Comparison of ENCODE assay signal across 21 cellular contexts in the genomic region with DNA sequence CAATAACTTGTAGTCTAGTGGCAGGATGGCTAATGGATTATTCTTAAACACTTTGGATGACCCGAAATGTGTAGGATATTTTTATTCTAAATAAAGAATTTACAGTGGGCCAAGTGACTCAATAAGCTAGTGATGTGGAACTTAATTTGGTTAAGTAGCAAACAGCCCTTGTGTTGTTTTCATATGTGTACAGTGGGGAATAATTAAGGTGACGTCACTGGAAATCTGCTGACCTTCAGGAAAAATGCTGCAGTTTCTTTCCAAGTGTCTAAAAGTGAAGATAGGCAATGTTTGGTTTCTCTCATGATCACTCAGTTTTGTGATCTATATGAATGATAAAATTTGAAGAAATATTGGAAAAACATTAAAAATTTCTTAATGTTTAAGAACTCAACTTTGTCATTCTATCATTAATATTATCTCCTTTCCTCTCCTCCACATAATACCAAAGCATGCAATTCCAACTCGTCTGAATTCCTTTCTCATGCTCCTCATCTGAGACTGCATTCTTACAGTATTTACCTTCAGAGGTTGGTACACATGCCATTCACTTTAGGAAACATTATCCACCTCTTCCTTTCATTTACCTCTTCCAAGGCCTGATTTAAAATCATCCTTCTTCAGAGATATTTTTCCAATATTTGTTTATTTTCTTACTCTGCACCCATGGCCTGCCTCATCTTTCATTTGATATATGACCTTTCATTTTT.
A peak's percentile ranks its signal among the peaks of the same experiment; 100 is the strongest.
DNase-seq lines count a peak whose midpoint lies in the region; ATAC-seq, FAIRE-seq and TF ChIP-seq lines count a peak whose summit lies in the region.
"Had no signal": no experiment of that assay in that cellular context is flagged by ENCODE, and none has a peak within 500 bp of the region (broad histone marks: within the 10 kb centered on the region; RNA-seq: fewer than 3 reads in every experiment).

No MANE protein-coding gene starts in this region.

- TF ChIP-seq POLR2A in HepG2 (IDR thresholded peaks at IDR 0.05; ENCODE audit: insufficient read depth in 1 of 2, low read depth in 2 of 2, low read length in 2 of 2) (no peak), right lobe of liver (IDR thresholded peaks at IDR 0.05) (no peak)

- H3K4me2 ChIP-seq in HepG2 (ENCODE audit: low read depth, low read length) = no peak overlapping the region

- H3K9ac ChIP-seq in HepG2 (ENCODE audit: insufficient read depth, low read depth, low read length) = no peak overlapping the region

- intact Hi-C loops in HepG2 (cut with micrococcal nuclease; ENCODE audit: unreplicated experiment) (no loop called here), right lobe of liver (cut with DNase I) (no loop called here)

- no peaks in the 10 kb centered on the region for H4K20me1 ChIP-seq in HepG2 (ENCODE audit: insufficient read depth, low read length)

- WGBS in HepG2 (ENCODE audit: low lambda C conversion rate) = 2% methylated on average over 3 of the region's 3 CpGs
- 43% methylated on average over 3 of the region's 3 CpGs for WGBS in right lobe of liver (ENCODE audit: insufficient coverage, low coverage, low lambda C conversion rate, missing lambda C conversion rate)

- TF ChIP-seq RAD21 in HepG2 (CRISPR knock-in tag; IDR thresholded peaks at IDR 0.05) = no peak

- no peak overlapping the region for H3K27ac ChIP-seq in HepG2 (ENCODE audit: extremely low read length, insufficient read depth, low read length)
- H3K27ac ChIP-seq in right lobe of liver = no peak overlapping the region

- CTCF ChIA-PET in HepG2 (lab: Yijun Ruan, JAX; ENCODE audit: low intra/inter-chr PET ratio, low total read pairs) = no interaction called here

- POLR2A ChIA-PET in HepG2 (lab: Yijun Ruan, JAX) = no interaction called here

- H3K9me3 ChIP-seq in HepG2 (ENCODE audit: low read length) = peaks cover 4% of the 10 kb centered on the region
- no peaks in the 10 kb centered on the region for H3K9me3 ChIP-seq in right lobe of liver
- H3K9me3 ChIP-seq: MG63 had no signal

- no peak overlapping the region for H3K4me3 ChIP-seq in HepG2 (replicated peaks in 1 of 3; ENCODE audit: insufficient read depth in 1 of 3, low read depth in 2 of 3, low read length in 3 of 3)
- no peak overlapping the region for H3K4me3 ChIP-seq in right lobe of liver
- H3K4me3 ChIP-seq: MG63 had no signal

- no peak overlapping the region for H2AFZ ChIP-seq in HepG2 (ENCODE audit: low read length)

- H3K27me3 ChIP-seq in HepG2 (ENCODE audit: control insufficient read depth in 1 of 2, insufficient read depth in 2 of 2, low read length in 2 of 2) (no peaks in the 10 kb centered on the region), right lobe of liver (no peaks in the 10 kb centered on the region)
- H3K27me3 ChIP-seq: MG63 had no signal

- no peak for TF ChIP-seq CTCF in HepG2 (CRISPR knock-in tag; IDR thresholded peaks at IDR 0.05)
- no peak for TF ChIP-seq CTCF in right lobe of liver (IDR thresholded peaks at IDR 0.05)

- no peaks in the 10 kb centered on the region for H3K79me2 ChIP-seq in HepG2 (ENCODE audit: insufficient read depth, low read length)

- TF ChIP-seq EP300 in HepG2 (IDR thresholded peaks at IDR 0.05; ENCODE audit: low read depth in 2 of 2, low read length in 2 of 2) = no peak
- TF ChIP-seq EP300 in HepG2 (CRISPR knock-in tag; IDR thresholded peaks at IDR 0.05; ENCODE audit: borderline replicate concordance) = no peak

- in situ Hi-C loops in HepG2 (cut with HindIII; ENCODE audit: extremely low pct_ligation_motif_present, low pct_unique_long_range_greater_than_20kb) = no loop called here

- no peak for ATAC-seq in HepG2
- no peak for ATAC-seq in right lobe of liver
- no peak for ATAC-seq in GM21390 (IDR thresholded peaks at IDR 0.05; ENCODE audit: unreplicated experiment)
- ATAC-seq: Panc1, Right ventricle myocardium inferior, T-cell had no signal

- no TSS peak for BruUV-seq in HepG2 (replicated peaks; lab: Mats Ljungman, UMichigan)

- H3K4me1 ChIP-seq in HepG2 (ENCODE audit: insufficient read depth, low read length) (no peaks in the 10 kb centered on the region), right lobe of liver (no peaks in the 10 kb centered on the region)

- H3K36me3 ChIP-seq in HepG2 (replicated peaks in 1 of 2; ENCODE audit: control insufficient read depth in 1 of 2, insufficient read depth in 2 of 2, low read length in 2 of 2) (no peaks in the 10 kb centered on the region), right lobe of liver (no peaks in the 10 kb centered on the region)
- H3K36me3 ChIP-seq: MG63 had no signal

- DNase-seq in HepG2 (ENCODE audit: low spot score) (no peak), right lobe of liver (no peak), NCI-H526 treated with DMSO at 0.1 percent for 48 hours (lab: John Stamatoyannopoulos, UW) (peak; percentile 55), cerebellar cortex (ENCODE audit: low spot score) (peak; percentile 7), DMS114 treated with DMSO at 0.1 percent for 48 hours (lab: John Stamatoyannopoulos, UW; ENCODE audit: unreplicated experiment) (no peak), CD1c-positive myeloid dendritic cell (ENCODE audit: extremely low spot score) (no peak), AG08395 (ENCODE audit: low spot score) (no peak)
- DNase-seq: AML-193, COR-L47, EL, Karpas-422, MG63, NCI-H1092 treated with DMSO at 0.1 percent for 48 hours, NCI-H187, NCI-H82, T-cell had no signal

- FAIRE-seq in HepG2 (lab: Jason Lieb, UNC) = no peak
- FAIRE-seq: GM19239, H54 had no signal

TF ChIP-seq in HepG2, 621 proteins besides CTCF, POLR2A, EP300 and RAD21:
- TF ChIP-seq CREB1 (IDR thresholded peaks at IDR 0.05) (peak; percentile 92), CREB1 (CRISPR knock-in tag; IDR thresholded peaks at IDR 0.05) (no peak), ARNTL (CRISPR knock-in tag; IDR thresholded peaks at IDR 0.05) (no peak), WIZ (CRISPR knock-in tag; IDR thresholded peaks at IDR 0.05) (no peak), NFIB (CRISPR knock-in tag; IDR thresholded peaks at IDR 0.05; ENCODE audit: borderline replicate concordance) (no peak), GABPB1 (CRISPR knock-in tag; IDR thresholded peaks at IDR 0.05) (no peak), ATF7 (IDR thresholded peaks at IDR 0.05) (peak; percentile 93), ATF7 (CRISPR knock-in tag; IDR thresholded peaks at IDR 0.05) (no peak), CEBPB (IDR thresholded peaks at IDR 0.05; ENCODE audit: borderline replicate concordance, low read depth, low read length) (no peak)

Comparison
In these comparisons a context has a peak if more than half of its experiments do, and no peak if none do; other contexts are left out.
1. DNase-seq: peak in NCI-H526 treated with DMSO at 0.1 percent for 48 hours (single experiment) and cerebellar cortex (single experiment); none in HepG2 (single experiment), right lobe of liver (0 of 3), DMS114 treated with DMSO at 0.1 percent for 48 hours (single experiment), CD1c-positive myeloid dendritic cell (single experiment) and AG08395 (single experiment).